In genomic region chr3:44210967-44211366, GRCh38 we compare ENCODE assay signal across 8 cellular contexts. TPM values are rescaled to one million over a fixed set of nuclear protein-coding genes. Genes with fewer than 3 reads are reported as not detected.
"Had no signal": no experiment of that assay in that cellular context is flagged by ENCODE, and none has a peak within 500 bp of the region (broad histone marks: within the 10 kb centered on the region; RNA-seq: fewer than 3 reads in every experiment).

No MANE protein-coding gene starts in this region.

- ATAC-seq: GM12878 had no signal

- H3K4me3 ChIP-seq: GM12878 had no signal

- DNase-seq: GDM1, GF-D8 had no signal

- FAIRE-seq: G401.6, GM12878, GM12891, GM12892, GM18507 had no signal

RNA-seq across cellular contexts. Expression of gene TOPAZ1, which starts 30.7 kb away (rescaled TPM):
- total RNA-seq: G401, GM12878 had no signal
